ENCODE assay signal across 8 cellular contexts in genomic region chr14:58428011-58428807, GRCh38. TPM values are rescaled to one million over a fixed set of nuclear protein-coding genes. Genes with fewer than 3 reads are reported as not detected.
DNase-seq lines count a peak whose midpoint lies in the region; ATAC-seq and TF ChIP-seq lines count a peak whose summit lies in the region.

No MANE protein-coding gene starts in this region.

- no peaks in the 10 kb centered on the region for H3K4me1 ChIP-seq in MM.1S (ENCODE audit: low read length)
- H3K4me1 ChIP-seq in endodermal cell (ENCODE audit: control insufficient read depth, insufficient read depth, low read length): no peaks in the 10 kb centered on the region
- peaks cover 24% of the 10 kb centered on the region for H3K4me1 ChIP-seq in mononuclear cell (ENCODE audit: insufficient read depth, low read length)
- H3K4me1 ChIP-seq in uterus: no peaks in the 10 kb centered on the region

- DNase-seq in SIG-M5 treated with dmso at 0.1 percent for 504 hours (lab: John Stamatoyannopoulos, UW; ENCODE audit: unreplicated experiment) (peak; percentile 72), SIG-M5 (lab: John Stamatoyannopoulos, UW) (no peak), MM.1S (peak; percentile 9), endodermal cell (peak; percentile 50), uterus (no peak)

- peak overlapping the region; percentile 43 for H3K4me2 ChIP-seq in MM.1S (ENCODE audit: low read depth, low read length)

- H3K9me3 ChIP-seq in MM.1S (replicated peaks; ENCODE audit: insufficient read depth, low read length): no peaks in the 10 kb centered on the region
- no peaks in the 10 kb centered on the region for H3K9me3 ChIP-seq in endodermal cell (ENCODE audit: control insufficient read depth, low read length)
- no peaks in the 10 kb centered on the region for H3K9me3 ChIP-seq in mononuclear cell (ENCODE audit: low read depth, low read length)
- H3K9me3 ChIP-seq in uterus: no peaks in the 10 kb centered on the region

- intact Hi-C loops in uterus (cut with DNase I; ENCODE audit: low total_unique reads): no loop called here

- peaks cover 35% of the 10 kb centered on the region for H3K79me2 ChIP-seq in MM.1S (ENCODE audit: low read length)

- peak overlapping the region; percentile 97 for H3K27ac Mint-ChIP-seq in endodermal cell

- H3K36me3 Mint-ChIP-seq in endodermal cell (ENCODE audit: low read depth): peaks cover 12% of the 10 kb centered on the region

- H3K27me3 ChIP-seq in MM.1S (replicated peaks; ENCODE audit: insufficient read depth, low read length) (no peaks in the 10 kb centered on the region), endodermal cell (ENCODE audit: control insufficient read depth, insufficient read depth, low read length, poor library complexity, severe bottlenecking) (no peaks in the 10 kb centered on the region), mononuclear cell (ENCODE audit: insufficient read depth, low read length) (no peaks in the 10 kb centered on the region), uterus (no peaks in the 10 kb centered on the region)

- TF ChIP-seq POLR2A in uterus (IDR thresholded peaks at IDR 0.05): no peak

- H3K4me1 Mint-ChIP-seq in endodermal cell: peaks cover 6% of the 10 kb centered on the region

- no peaks in the 10 kb centered on the region for H3K9me3 Mint-ChIP-seq in endodermal cell

- H3K27me3 Mint-ChIP-seq in endodermal cell (ENCODE audit: insufficient read depth): no peaks in the 10 kb centered on the region

- H2AFZ ChIP-seq in MM.1S (ENCODE audit: low read length): peak overlapping the region; percentile 70

- H3K4me3 ChIP-seq in MM.1S (ENCODE audit: low read length): peak overlapping the region; percentile 92
- H3K4me3 ChIP-seq in endodermal cell (ENCODE audit: low read length): peak overlapping the region; percentile 100
- peak overlapping the region; percentile 79 for H3K4me3 ChIP-seq in mononuclear cell (ENCODE audit: low read length)
- peak overlapping the region; percentile 78 to 96 for H3K4me3 ChIP-seq in uterus

- H3F3A ChIP-seq in MM.1S (ENCODE audit: insufficient read depth, low read length): peaks cover 6% of the 10 kb centered on the region; the same call in 1 of the 2 replicates

- H3K4me3 Mint-ChIP-seq in endodermal cell: peak overlapping the region; percentile 96

- WGBS in endodermal cell (ENCODE audit: insufficient coverage in 1 of 2, insufficient read length in 1 of 2), 2 experiments: 0 to 3% methylated on average over 4 to 12 of the region's 12 CpGs

- no peaks in the 10 kb centered on the region for H3K36me3 ChIP-seq in MM.1S (replicated peaks; ENCODE audit: insufficient read depth, low read length)
- H3K36me3 ChIP-seq in endodermal cell (ENCODE audit: control insufficient read depth, insufficient read depth, low read length): peaks cover 21% of the 10 kb centered on the region
- H3K36me3 ChIP-seq in uterus: no peaks in the 10 kb centered on the region

- no peak for TF ChIP-seq CTCF in MM.1S (IDR thresholded peaks at IDR 0.05; ENCODE audit: low read length)
- TF ChIP-seq CTCF in endodermal cell (conservative IDR thresholded peaks at IDR 0.05): no peak
- TF ChIP-seq CTCF in uterus (IDR thresholded peaks at IDR 0.05): no peak

- H3K9ac ChIP-seq in MM.1S (ENCODE audit: low read length): peak overlapping the region; percentile 92
- H3K9ac ChIP-seq in endodermal cell (ENCODE audit: extremely low read depth, low read length, poor library complexity, severe bottlenecking): peak overlapping the region; percentile 79

- H3K9me2 ChIP-seq in MM.1S (replicated peaks; ENCODE audit: insufficient read depth, low read length): no peaks in the 10 kb centered on the region

- peak; percentile 75 for ATAC-seq in SK-N-SH treated with all-trans-retinoic acid at 6 μM for 48 hours
- ATAC-seq in GM21381 (IDR thresholded peaks at IDR 0.05; ENCODE audit: unreplicated experiment): no peak

- no peaks in the 10 kb centered on the region for H4K20me1 ChIP-seq in MM.1S (ENCODE audit: insufficient read depth, low read length)

- H3K27ac ChIP-seq in MM.1S (ENCODE audit: low read length) (peak overlapping the region; percentile 95), endodermal cell (ENCODE audit: low read depth, low read length) (peak overlapping the region; percentile 81), uterus (peak overlapping the region; percentile 91 to 94)

TF ChIP-seq in SK-N-SH treated with all-trans-retinoic acid at 6 μM for 48 hours, 23 proteins besides CTCF, POLR2A, EP300 and RAD21:
- TF ChIP-seq ZNF8 (CRISPR knock-in tag; IDR thresholded peaks at IDR 0.05): no peak
- TF ChIP-seq PATZ1 (CRISPR knock-in tag; IDR thresholded peaks at IDR 0.05; ENCODE audit: borderline replicate concordance): no peak
- no peak for TF ChIP-seq ISL1 (CRISPR knock-in tag; IDR thresholded peaks at IDR 0.05)
- no peak for TF ChIP-seq BACH2 (CRISPR knock-in tag; IDR thresholded peaks at IDR 0.05; ENCODE audit: borderline replicate concordance)
- TF ChIP-seq RARB (CRISPR knock-in tag; IDR thresholded peaks at IDR 0.05): no peak
- no peak for TF ChIP-seq POU6F1 (CRISPR knock-in tag; IDR thresholded peaks at IDR 0.05; ENCODE audit: borderline replicate concordance, low read depth)
- TF ChIP-seq CREB5 (CRISPR knock-in tag; IDR thresholded peaks at IDR 0.05; ENCODE audit: low read depth): no peak
- TF ChIP-seq TCF4 (CRISPR knock-in tag; IDR thresholded peaks at IDR 0.05; ENCODE audit: borderline replicate concordance): no peak
- TF ChIP-seq ZFP3 (CRISPR knock-in tag; IDR thresholded peaks at IDR 0.05): no peak
- TF ChIP-seq ZC3H10 (CRISPR knock-in tag; IDR thresholded peaks at IDR 0.05): no peak
- no peak for TF ChIP-seq ARNTL (CRISPR knock-in tag; IDR thresholded peaks at IDR 0.05; ENCODE audit: borderline replicate concordance, low read depth)
- no peak for TF ChIP-seq OSR1 (CRISPR knock-in tag; IDR thresholded peaks at IDR 0.05)
TF ChIP-seq in SK-N-SH treated with all-trans-retinoic acid at 6 μM for 48 hours: peak in this region for 0.

RNA-seq across cellular contexts. Expression of gene KIAA0586, which starts 0.7 kb away (rescaled TPM):
- total RNA-seq in endodermal cell: 10 to 100 TPM; 14.2 to 26.4 TPM
- 35.2 TPM for polyA plus RNA-seq in endodermal cell (2013, experiment 1 of 2)
- 35.7 TPM for polyA plus RNA-seq in endodermal cell (2013, experiment 2 of 2)
- total RNA-seq in mononuclear cell: 18.4 TPM
- 10 to 100 TPM in 3 of 4 donors, 1 to 10 TPM in 1; 3.6 to 37.5 (median 15.0) TPM for total RNA-seq in uterus

RNA-seq across cellular contexts. Expression of gene TIMM9, which starts 0.9 kb away (rescaled TPM):
- total RNA-seq in endodermal cell (10 to 100 TPM; 29.4 to 34.2 TPM), mononuclear cell (25.7 TPM), uterus (10 to 100 TPM in 3 of 4 donors, 1 to 10 TPM in 1; 4.9 to 48.9 (median 30.4) TPM)
- polyA plus RNA-seq in endodermal cell (2013, experiment 1 of 2): 58.9 TPM
- polyA plus RNA-seq in endodermal cell (2013, experiment 2 of 2): 53.5 TPM

RNA-seq across cellular contexts. Expression of gene TOMM20L, which starts 32.5 kb away (rescaled TPM):
- total RNA-seq in endodermal cell: not detected
- polyA plus RNA-seq in endodermal cell (2013, experiment 1 of 2): 0.43 TPM
- polyA plus RNA-seq in endodermal cell (2013, experiment 2 of 2): not detected
- total RNA-seq in mononuclear cell: 1.9 TPM
- total RNA-seq in uterus: 10 to 100 TPM in 1 of 4 donors, not detected in 3; 18.7 TPM

Comparison
In these comparisons a context has a peak if more than half of its experiments do, and no peak if none do; other contexts are left out.
1. DNase-seq: peak in SIG-M5 treated with dmso at 0.1 percent for 504 hours (single experiment), MM.1S (single experiment) and endodermal cell (single experiment); none in SIG-M5 (single experiment) and uterus (0 of 2).
2. Peak in every context shown above with its lines, with median percentiles within 50 percentile points of each other: H3K27ac ChIP-seq and H3K4me3 ChIP-seq.